Comparison of ENCODE assay signal across 14 cellular contexts in genomic region chr1:30790850-30791778, GRCh38. TPM values are rescaled to one million over a fixed set of nuclear protein-coding genes. Genes with fewer than 3 reads are reported as not detected.
DNase-seq lines count a peak whose midpoint lies in the region; ATAC-seq and TF ChIP-seq lines count a peak whose summit lies in the region.
"Had no signal": no experiment of that assay in that cellular context is flagged by ENCODE, and none has a peak within 500 bp of the region (broad histone marks: within the 10 kb centered on the region; RNA-seq: fewer than 3 reads in every experiment).

No MANE protein-coding gene starts in this region.

- peaks cover 22% of the 10 kb centered on the region for H3K36me3 Mint-ChIP-seq in MCF 10A (ENCODE audit: insufficient read depth, unreplicated experiment)
- no peaks in the 10 kb centered on the region for H3K36me3 Mint-ChIP-seq in effector memory CD8-positive, alpha-beta T cell (ENCODE audit: insufficient read depth)

- peak; percentile 96 for ATAC-seq in effector memory CD8-positive, alpha-beta T cell (replicated peaks)
- ATAC-seq in stimulated activated naive CD8-positive, alpha-beta T cell treated with anti-CD3 and anti-CD28 coated beads, Interleukin-15, amount 100 ng/mL, for 72 hours, result peak; percentile 67
- ATAC-seq in HG03025 (IDR thresholded peaks at IDR 0.05; ENCODE audit: low FRiP score, unreplicated experiment), result no peak

- H3K9me3 Mint-ChIP-seq in MCF 10A (ENCODE audit: unreplicated experiment), result no peaks in the 10 kb centered on the region
- no peaks in the 10 kb centered on the region for H3K9me3 Mint-ChIP-seq in effector memory CD8-positive, alpha-beta T cell
- no peaks in the 10 kb centered on the region for H3K9me3 Mint-ChIP-seq in stimulated activated naive CD8-positive, alpha-beta T cell treated with anti-CD3 and anti-CD28 coated beads, Interleukin-15, amount 100 ng/mL, for 72 hours

- BruUV-seq in MCF 10A (replicated peaks; lab: Mats Ljungman, UMichigan) (no TSS peak), mammary epithelial cell (replicated peaks; lab: Mats Ljungman, UMichigan) (no TSS peak)

- in situ Hi-C loops in mammary epithelial cell (cut with MboI; ENCODE audit: low sequenced_read_pairs in 2 of 2), result no loop called here

- H3K4me1 Mint-ChIP-seq in MCF 10A (ENCODE audit: insufficient read depth, unreplicated experiment), result peaks cover 48% of the 10 kb centered on the region
- peaks cover 5 to 11% of the 10 kb centered on the region in 2 donors for H3K4me1 Mint-ChIP-seq in effector memory CD8-positive, alpha-beta T cell (ENCODE audit: low read depth in 2 of 2)
- H3K4me1 Mint-ChIP-seq in stimulated activated naive CD8-positive, alpha-beta T cell treated with anti-CD3 and anti-CD28 coated beads, Interleukin-15, amount 100 ng/mL, for 72 hours, result peaks cover 15% of the 10 kb centered on the region

- intact Hi-C loops in MCF 10A (cut with micrococcal nuclease) (no loop called here), mammary epithelial cell (cut with micrococcal nuclease) (no loop called here)

- DNase-seq in MCF 10A (ENCODE audit: unreplicated experiment) (no peak), mammary epithelial cell (no peak), OCI-M1 (lab: John Stamatoyannopoulos, UW) (peak; percentile 46), kidney glomerular epithelial cell (lab: John Stamatoyannopoulos, UW) (no peak), HEK293T (ENCODE audit: extremely low spot score) (no peak)
- DNase-seq in effector memory CD8-positive, alpha-beta T cell, result peak in 2 of 3 experiments; percentile 17 to 21
- DNase-seq in stimulated activated naive CD8-positive, alpha-beta T cell treated with anti-CD3 and anti-CD28 coated beads, Interleukin-15, amount 100 ng/mL, for 72 hours, result no peak
- DNase-seq: mesendoderm, NCI-H1048, NCI-H446 treated with DMSO at 0.1 percent for 48 hours, retina, SHP77 treated with DMSO at 0.1 percent for 48 hours, upper lobe of left lung had no signal

- H3K27me3 Mint-ChIP-seq in MCF 10A (ENCODE audit: insufficient read depth, unreplicated experiment), result no peaks in the 10 kb centered on the region
- peaks cover 36 to 64% of the 10 kb centered on the region in 2 donors for H3K27me3 Mint-ChIP-seq in effector memory CD8-positive, alpha-beta T cell
- peaks cover 26% of the 10 kb centered on the region for H3K27me3 Mint-ChIP-seq in stimulated activated naive CD8-positive, alpha-beta T cell treated with anti-CD3 and anti-CD28 coated beads, Interleukin-15, amount 100 ng/mL, for 72 hours

- H3K4me3 ChIP-seq in mammary epithelial cell (replicated peaks in 1 of 3; ENCODE audit: insufficient read depth in 1 of 3, low read depth in 2 of 3, low read length in 3 of 3), result no peak overlapping the region
- H3K4me3 ChIP-seq: upper lobe of left lung had no signal

- no peak overlapping the region for H3K4me3 Mint-ChIP-seq in MCF 10A (ENCODE audit: unreplicated experiment)
- no peak overlapping the region for H3K4me3 Mint-ChIP-seq in effector memory CD8-positive, alpha-beta T cell
- H3K4me3 Mint-ChIP-seq in stimulated activated naive CD8-positive, alpha-beta T cell treated with anti-CD3 and anti-CD28 coated beads, Interleukin-15, amount 100 ng/mL, for 72 hours, result no peak overlapping the region

- H3K9ac ChIP-seq in mammary epithelial cell (ENCODE audit: insufficient read depth, low read length), result no peak overlapping the region

- H3K4me1 ChIP-seq in mammary epithelial cell (ENCODE audit: insufficient read depth, low read length), result no peaks in the 10 kb centered on the region

- no peak overlapping the region for H3K27ac ChIP-seq in mammary epithelial cell (ENCODE audit: insufficient read depth, low read depth, low read length)
- H3K27ac ChIP-seq: upper lobe of left lung had no signal

- 87% methylated on average over 5 of the region's 5 CpGs for WGBS in mammary epithelial cell (ENCODE audit: low coverage, missing lambda C conversion rate)

- H3K9me3 ChIP-seq in mammary epithelial cell (replicated peaks; ENCODE audit: insufficient read depth, low read length), result no peaks in the 10 kb centered on the region
- H3K9me3 ChIP-seq: upper lobe of left lung had no signal

- H3K36me3 ChIP-seq in mammary epithelial cell (ENCODE audit: insufficient read depth, low read length), result no peaks in the 10 kb centered on the region
- H3K36me3 ChIP-seq: upper lobe of left lung had no signal

- no peak overlapping the region for H2AFZ ChIP-seq in mammary epithelial cell (ENCODE audit: low read depth, low read length)

- POLR2A ChIA-PET in MCF 10A (lab: Yijun Ruan, JAX), result interaction anchor here (0.5 to 1.0 kb wide), 8 partner anchors 10 to 623 kb away, joined by 3 to 4 read pairs (median 3); no protein-coding TSS in a partner anchor
- POLR2A ChIA-PET in HEK293T (lab: Yijun Ruan, JAX), result no interaction called here

- H3K79me2 ChIP-seq in mammary epithelial cell (ENCODE audit: insufficient read depth, low read length), result no peaks in the 10 kb centered on the region

- no peak for TF ChIP-seq CTCF in MCF 10A (IDR thresholded peaks at IDR 0.05; ENCODE audit: unreplicated experiment)
- no peak for TF ChIP-seq CTCF in mammary epithelial cell (conservative IDR thresholded peaks at IDR 0.05 in 1 of 2, IDR thresholded peaks at IDR 0.05 in 1 of 2; ENCODE audit: extremely low read depth in 1 of 2, insufficient read depth in 1 of 2, low read depth in 1 of 2, low read length in 2 of 2)

- H3K27ac Mint-ChIP-seq in MCF 10A (ENCODE audit: low read depth, unreplicated experiment), result peak overlapping the region; percentile 100
- peak overlapping the region in 1 of 2 donors; percentile 86 for H3K27ac Mint-ChIP-seq in effector memory CD8-positive, alpha-beta T cell
- H3K27ac Mint-ChIP-seq in stimulated activated naive CD8-positive, alpha-beta T cell treated with anti-CD3 and anti-CD28 coated beads, Interleukin-15, amount 100 ng/mL, for 72 hours, result no peak overlapping the region

- H3K4me2 ChIP-seq in mammary epithelial cell (ENCODE audit: insufficient read depth, low read depth, low read length), result no peak overlapping the region

- CTCF ChIA-PET in MCF 10A (lab: Yijun Ruan, JAX), result interaction anchor here (0.6 to 7.1 kb wide), 10 partner anchors 9 to 1040 kb away, joined by 3 to 70 read pairs (median 6); partner anchors contain the start of gene SDC3
- CTCF ChIA-PET in mammary epithelial cell (lab: Charles Lee; ENCODE audit: low non-redundant PET), result no interaction called here
- CTCF ChIA-PET in HEK293T (lab: Yijun Ruan, JAX), result interaction anchor here (0.6 to 1.3 kb wide), 6 partner anchors 9 to 135 kb away, joined by 3 to 7 read pairs (median 3); no protein-coding TSS in a partner anchor

- dilution Hi-C loops in mammary epithelial cell (cut with HindIII; ENCODE audit: low sequenced_read_pairs), result no loop called here

- H3K27me3 ChIP-seq in mammary epithelial cell (ENCODE audit: insufficient read depth, low read length), result no peaks in the 10 kb centered on the region
- H3K27me3 ChIP-seq: upper lobe of left lung had no signal

- no peaks in the 10 kb centered on the region for H4K20me1 ChIP-seq in mammary epithelial cell (ENCODE audit: insufficient read depth, low read length)

TF ChIP-seq in HEK293T, 16 proteins besides CTCF, POLR2A, EP300 and RAD21:
- TF ChIP-seq BHLHE40 (IDR thresholded peaks at IDR 0.05; ENCODE audit: borderline replicate concordance), result no peak
- no peak for TF ChIP-seq ARNT (IDR thresholded peaks at IDR 0.05)
- no peak for TF ChIP-seq L3MBTL2 (conservative IDR thresholded peaks at IDR 0.05)
- no peak for TF ChIP-seq PKNOX1 (IDR thresholded peaks at IDR 0.05)
- TF ChIP-seq SUZ12 (IDR thresholded peaks at IDR 0.05), result no peak
- TF ChIP-seq CTBP1 (IDR thresholded peaks at IDR 0.05; ENCODE audit: borderline replicate concordance), result no peak
- TF ChIP-seq LEF1 (IDR thresholded peaks at IDR 0.05; ENCODE audit: borderline replicate concordance), result no peak
- no peak for TF ChIP-seq FOXM1 (IDR thresholded peaks at IDR 0.05; ENCODE audit: borderline replicate concordance)
- TF ChIP-seq ELF4 (IDR thresholded peaks at IDR 0.05), result no peak
- no peak for TF ChIP-seq FOXK2 (IDR thresholded peaks at IDR 0.05)
- no peak for TF ChIP-seq ZNF384 (IDR thresholded peaks at IDR 0.05)
TF ChIP-seq in HEK293T: peak in this region for 0.

RNA-seq across cellular contexts. Expression of gene LAPTM5, which starts 33.5 kb away (rescaled TPM):
- 15.9 and 21.6 TPM in 2 replicates for total RNA-seq in MCF 10A (2022)
- 1 to 10 TPM in 1 of 2 donors, not detected in 1; 1.7 TPM for total RNA-seq in mammary epithelial cell
- polyA plus RNA-seq in mammary epithelial cell, result 1.8 TPM
- polyA minus RNA-seq in mammary epithelial cell, result 0.62 TPM

Comparison
In these comparisons a context has a peak if more than half of its experiments do, and no peak if none do; other contexts are left out.
1. DNase-seq: peak in OCI-M1 (single experiment) and effector memory CD8-positive, alpha-beta T cell (2 of 3); none in MCF 10A (single experiment), mammary epithelial cell (single experiment), stimulated activated naive CD8-positive, alpha-beta T cell treated with anti-CD3 and anti-CD28 coated beads, Interleukin-15, amount 100 ng/mL, for 72 hours (0 of 2), kidney glomerular epithelial cell (single experiment) and HEK293T (single experiment).